28 cellular contexts compared by ENCODE assay signal in genomic region chr5:15574121-15574520, GRCh38.
"Had no signal": no experiment of that assay in that cellular context is flagged by ENCODE, and none has a peak within 500 bp of the region (broad histone marks: within the 10 kb centered on the region; RNA-seq: fewer than 3 reads in every experiment).

No MANE protein-coding gene starts in this region.

- H2AFZ ChIP-seq: neural progenitor cell, parathyroid adenoma had no signal

- H3K4me2 ChIP-seq: neural progenitor cell, smooth muscle cell had no signal

- H3K79me2 ChIP-seq: parathyroid adenoma had no signal

- H3K9me3 ChIP-seq: ovary, psoas muscle, suprapubic skin, testis, tibial artery, transverse colon, upper lobe of right lung, uterus had no signal

- H3K27me3 ChIP-seq: neural progenitor cell, ovary, spleen, suprapubic skin, testis, tibial artery, transverse colon, upper lobe of right lung, uterus had no signal

- H3K9ac ChIP-seq: neural progenitor cell, parathyroid adenoma had no signal

- H3K36me3 ChIP-seq: neural progenitor cell, ovary, spleen, suprapubic skin, tibial artery, transverse colon, upper lobe of right lung, uterus had no signal

- H3K4me3 ChIP-seq: neural progenitor cell, ovary, psoas muscle, skin epidermis, smooth muscle cell, spleen, suprapubic skin, testis, tibial artery, transverse colon, upper lobe of right lung, uterus had no signal

- H3K4me1 ChIP-seq: parathyroid adenoma, psoas muscle, suprapubic skin, uterus had no signal

- DNase-seq: natural killer cell; occipital lobe; posterior cingulate gyrus; psoas muscle; right cardiac atrium; spleen; stimulated activated CD4-positive, alpha-beta T cell treated with anti-CD3 and anti-CD28 coated beads, Interleukin-12 subunit alpha, Interleukin-12 subunit beta, amount 100 ng/mL, for 4 hours; stimulated activated CD4-positive, alpha-beta T cell treated with anti-CD3 and anti-CD28 coated beads, Interleukin-1b, Interleukin-23, amount 100 ng/mL, for 48 hours; stimulated activated CD4-positive, alpha-beta T cell treated with anti-CD3 and anti-CD28 coated beads, Interleukin-4, amount 100 ng/mL, for 1 hour; stimulated activated CD4-positive, alpha-beta T cell treated with anti-CD3 and anti-CD28 coated beads, Interleukin-4, amount 100 ng/mL, for 4 hours; stimulated activated CD8-positive, alpha-beta memory T cell treated with anti-CD3 and anti-CD28 coated beads, Interleukin-4, amount 100 ng/mL, for 48 hours; stimulated activated naive CD4-positive, alpha-beta T cell; stimulated activated naive CD8-positive, alpha-beta T cell treated with anti-CD3 and anti-CD28 coated beads, Interleukin-15, amount 100 ng/mL, for 72 hours; stimulated activated naive CD8-positive, alpha-beta T cell treated with anti-CD3 and anti-CD28 coated beads, Interleukin-15, Interleukin-2, amounts not matched to agents 100 U/mL and 50 U/mL, for 24 hours; substantia nigra; testis; tibial artery; transverse colon; upper lobe of right lung; uterus had no signal

- H3K27ac ChIP-seq: neural progenitor cell, ovary, parathyroid adenoma, psoas muscle, skin epidermis, spleen, suprapubic skin, testis, tibial artery, upper lobe of right lung had no signal

- ATAC-seq: natural killer cell; psoas muscle; sciatic nerve; stimulated activated memory B cell treated with anti-CD40 and anti-IgM and Interleukin-4, amounts not matched to agents 10 μg/mL and 1 μg/mL and 100 μg/mL, for 72 hours; stimulated activated naive CD8-positive, alpha-beta T cell treated with anti-CD3 and anti-CD28 coated beads, Interleukin-15, amount 100 ng/mL, for 72 hours; stimulated activated naive CD8-positive, alpha-beta T cell treated with anti-CD3 and anti-CD28 coated beads, Interleukin-15, Interleukin-2, amounts not matched to agents 100 U/mL and 50 U/mL, for 24 hours; upper lobe of right lung had no signal
